In genomic region chr6:13338038-13338437, GRCh38 we compare ENCODE assay signal across 17 cellular contexts. TPM values are rescaled to one million over a fixed set of nuclear protein-coding genes. Genes with fewer than 3 reads are reported as not detected.
DNase-seq lines count a peak whose midpoint lies in the region; ATAC-seq and TF ChIP-seq lines count a peak whose summit lies in the region.
"Had no signal": no experiment of that assay in that cellular context is flagged by ENCODE, and none has a peak within 500 bp of the region (broad histone marks: within the 10 kb centered on the region; RNA-seq: fewer than 3 reads in every experiment).

No MANE protein-coding gene starts in this region.

- TF ChIP-seq CTCF in neural progenitor cell (IDR thresholded peaks at IDR 0.05) (no peak), Calu3 (IDR thresholded peaks at IDR 0.05; ENCODE audit: unreplicated experiment) (no peak)

- H3K4me3 ChIP-seq in BLaER1: no peak overlapping the region
- H3K4me3 ChIP-seq in neural progenitor cell: no peak overlapping the region
- H3K4me3 ChIP-seq: right atrium auricular region, upper lobe of left lung had no signal

- intact Hi-C loops in Calu3 (cut with micrococcal nuclease; ENCODE audit: unreplicated experiment): loop anchor here (10.0 kb wide), 1 partner anchor 113 kb away; no protein-coding TSS in a partner anchor

- no TSS peak for BruUV-seq in Calu3 (replicated peaks; lab: Mats Ljungman, UMichigan)

- H3K27ac Mint-ChIP-seq in neural progenitor cell: no peak overlapping the region
- no peak overlapping the region for H3K27ac Mint-ChIP-seq in Calu3 (ENCODE audit: unreplicated experiment)
- no peak overlapping the region for H3K27ac Mint-ChIP-seq in T-cell
- H3K27ac Mint-ChIP-seq: activated CD4-positive, alpha-beta memory T cell treated with anti-CD3 and anti-CD28 coated beads for 36 hours; stimulated activated naive CD8-positive, alpha-beta T cell treated with anti-CD3 and anti-CD28 coated beads, Interleukin-15, amount 100 ng/mL, for 72 hours had no signal

- no peaks in the 10 kb centered on the region for H4K20me1 ChIP-seq in BLaER1
- H4K20me1 ChIP-seq in neural progenitor cell (ENCODE audit: low read depth): no peaks in the 10 kb centered on the region

- H3K9me3 Mint-ChIP-seq in neural progenitor cell: peaks cover 10% of the 10 kb centered on the region
- peaks cover 9% of the 10 kb centered on the region for H3K9me3 Mint-ChIP-seq in Calu3 (ENCODE audit: low read depth, unreplicated experiment)
- peaks cover 0 to 11% (median 4%) of the 10 kb centered on the region in 3 donors for H3K9me3 Mint-ChIP-seq in T-cell

- H3K4me1 Mint-ChIP-seq in neural progenitor cell (peaks cover 11% of the 10 kb centered on the region), Calu3 (ENCODE audit: low read depth, unreplicated experiment) (peaks cover 10% of the 10 kb centered on the region), T-cell (peaks cover 4 to 7% (median 6%) of the 10 kb centered on the region in 3 donors)

- ATAC-seq in HG02798 (IDR thresholded peaks at IDR 0.05; ENCODE audit: poor library complexity, unreplicated experiment) (no peak), T-cell (replicated peaks in 1 of 4) (no peak)
- ATAC-seq: Panc1; stimulated activated naive CD8-positive, alpha-beta T cell treated with anti-CD3 and anti-CD28 coated beads, Interleukin-15, amount 100 ng/mL, for 72 hours had no signal

- peaks cover 12% of the 10 kb centered on the region for H3K9me3 ChIP-seq in BLaER1
- H3K9me3 ChIP-seq in neural progenitor cell (ENCODE audit: low read depth): no peaks in the 10 kb centered on the region
- H3K9me3 ChIP-seq: right atrium auricular region, upper lobe of left lung had no signal

- peaks cover 18% of the 10 kb centered on the region for H3K4me1 ChIP-seq in BLaER1
- no peaks in the 10 kb centered on the region for H3K4me1 ChIP-seq in neural progenitor cell

- no peaks in the 10 kb centered on the region for H3K36me3 Mint-ChIP-seq in neural progenitor cell
- H3K36me3 Mint-ChIP-seq in Calu3 (ENCODE audit: insufficient read depth, unreplicated experiment): no peaks in the 10 kb centered on the region
- H3K36me3 Mint-ChIP-seq in T-cell: no peaks in the 10 kb centered on the region
- H3K36me3 Mint-ChIP-seq: activated CD4-positive, alpha-beta memory T cell treated with anti-CD3 and anti-CD28 coated beads for 36 hours had no signal

- H3F3A ChIP-seq in neural progenitor cell (ENCODE audit: low read depth): no peaks in the 10 kb centered on the region

- H3K27me3 ChIP-seq in BLaER1 (no peaks in the 10 kb centered on the region), neural progenitor cell (no peaks in the 10 kb centered on the region)
- H3K27me3 ChIP-seq: right atrium auricular region, upper lobe of left lung had no signal

- peaks cover 9% of the 10 kb centered on the region for H3K27me3 Mint-ChIP-seq in neural progenitor cell (ENCODE audit: insufficient read depth, low read depth)
- H3K27me3 Mint-ChIP-seq in Calu3 (ENCODE audit: unreplicated experiment): peaks cover 20% of the 10 kb centered on the region
- no peaks in the 10 kb centered on the region for H3K27me3 Mint-ChIP-seq in T-cell
- H3K27me3 Mint-ChIP-seq: activated CD4-positive, alpha-beta memory T cell treated with anti-CD3 and anti-CD28 coated beads for 36 hours; stimulated activated naive CD8-positive, alpha-beta T cell treated with anti-CD3 and anti-CD28 coated beads, Interleukin-15, amount 100 ng/mL, for 72 hours had no signal

- H3K4me2 ChIP-seq in BLaER1 (peak overlapping the region; percentile 33), neural progenitor cell (no peak overlapping the region)

- H3K4me3 Mint-ChIP-seq in neural progenitor cell: no peak overlapping the region
- H3K4me3 Mint-ChIP-seq in Calu3 (ENCODE audit: low read depth, unreplicated experiment): no peak overlapping the region
- no peak overlapping the region for H3K4me3 Mint-ChIP-seq in T-cell
- H3K4me3 Mint-ChIP-seq: activated CD4-positive, alpha-beta memory T cell treated with anti-CD3 and anti-CD28 coated beads for 36 hours; stimulated activated naive CD8-positive, alpha-beta T cell treated with anti-CD3 and anti-CD28 coated beads, Interleukin-15, amount 100 ng/mL, for 72 hours had no signal

- no peak overlapping the region for H3K9ac ChIP-seq in BLaER1
- no peak overlapping the region for H3K9ac ChIP-seq in neural progenitor cell

- no peaks in the 10 kb centered on the region for H3K36me3 ChIP-seq in BLaER1
- no peaks in the 10 kb centered on the region for H3K36me3 ChIP-seq in neural progenitor cell
- H3K36me3 ChIP-seq: right atrium auricular region, upper lobe of left lung had no signal

- H2AFZ ChIP-seq in neural progenitor cell (replicated peaks): peak overlapping the region; percentile 34

- H3K79me2 ChIP-seq in neural progenitor cell (ENCODE audit: low read depth): no peaks in the 10 kb centered on the region

- POLR2A ChIA-PET in T-cell (lab: Charles Lee): interaction anchor here in 1 of 2 donors (0.5 kb wide), 1 partner anchor 86 kb away, joined by 3 read pairs; no protein-coding TSS in a partner anchor

- CTCF ChIA-PET in Calu3 (lab: Charles Lee) (interaction anchor here (1.1 to 1.6 kb wide), 2 partner anchors 200 to 237 kb away, joined by 3 to 7 read pairs; partner anchors contain the start of gene SIRT5), T-cell (lab: Charles Lee) (interaction anchor here (0.6 to 2.0 kb wide), 11 partner anchors 8 to 237 kb away, joined by 3 to 8 read pairs (median 3); partner anchors contain the start of genes GFOD1 (in 1 of the 2), SIRT5 (in 1 of the 2) and TBC1D7 (in 1 of the 2))

- H3K27ac ChIP-seq in BLaER1 (no peak overlapping the region), neural progenitor cell (no peak overlapping the region)
- H3K27ac ChIP-seq: right atrium auricular region, upper lobe of left lung had no signal

- peak; percentile 39 to 47 for DNase-seq in Kasumi-1 (lab: John Stamatoyannopoulos, UW)
- DNase-seq in SKM-1 treated with dmso at 0.1 percent for 144 hours (lab: John Stamatoyannopoulos, UW; ENCODE audit: unreplicated experiment): peak; percentile 69
- no peak for DNase-seq in neural progenitor cell (ENCODE audit: low spot score)
- no peak for DNase-seq in NCI-H524 treated with DMSO at 0.1 percent for 48 hours (lab: John Stamatoyannopoulos, UW)
- DNase-seq in Calu3: no peak
- no peak for DNase-seq in T-cell
- DNase-seq: activated CD4-positive, alpha-beta memory T cell treated with anti-CD3 and anti-CD28 coated beads for 36 hours; MM.1S; NCI-H2107; NCI-H526; stimulated activated naive CD8-positive, alpha-beta T cell treated with anti-CD3 and anti-CD28 coated beads, Interleukin-15, amount 100 ng/mL, for 72 hours; SW 1271; upper lobe of left lung had no signal

RNA-seq across cellular contexts. Expression of gene TBC1D7, which starts 9.7 kb away (rescaled TPM):
- 52.8 and 54.9 TPM in 2 replicates for total RNA-seq in neural progenitor cell (ENCODE audit: low replicate concordance)
- total RNA-seq in Calu3 (2022): 12.6 and 13.2 TPM in 2 replicates
- 10 to 100 TPM; 12.7 to 16.2 (median 14.6) TPM for total RNA-seq in T-cell

Comparison
In these comparisons a context has a peak if more than half of its experiments do, and no peak if none do; other contexts are left out.
1. DNase-seq: peak in Kasumi-1 (2 of 2) and SKM-1 treated with dmso at 0.1 percent for 144 hours (single experiment); none in neural progenitor cell (single experiment), NCI-H524 treated with DMSO at 0.1 percent for 48 hours (single experiment), Calu3 (single experiment) and T-cell (0 of 34).